12 cellular contexts compared by ENCODE assay signal in the genomic region with DNA sequence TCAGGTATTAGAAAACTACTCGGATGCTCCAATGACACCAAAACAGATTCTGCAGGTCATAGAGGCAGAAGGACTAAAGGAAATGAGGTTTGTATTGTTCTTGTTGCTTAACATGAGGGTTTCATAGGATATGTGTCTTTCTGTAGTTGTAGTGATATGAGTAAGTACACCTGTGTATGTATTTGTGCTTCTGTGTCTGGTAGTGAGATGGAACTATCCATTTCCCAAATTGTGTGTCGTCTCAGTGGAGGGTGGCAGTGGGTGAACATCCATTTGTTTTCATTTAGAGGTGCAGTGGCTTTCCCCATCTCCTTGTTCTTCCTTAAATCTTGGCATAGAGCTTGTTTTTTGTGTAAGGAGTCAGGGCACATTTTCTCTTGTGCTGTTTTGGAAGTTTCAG. TPM values are rescaled to one million over a fixed set of nuclear protein-coding genes. Genes with fewer than 3 reads are reported as not detected.
DNase-seq lines count a peak whose midpoint lies in the region; ATAC-seq and TF ChIP-seq lines count a peak whose summit lies in the region.
"Had no signal": no experiment of that assay in that cellular context is flagged by ENCODE, and none has a peak within 500 bp of the region (broad histone marks: within the 10 kb centered on the region; RNA-seq: fewer than 3 reads in every experiment).

No MANE protein-coding gene starts in this region.

- peaks cover 42% of the 10 kb centered on the region for H3K36me3 Mint-ChIP-seq in activated CD4-positive, alpha-beta T cell treated with anti-CD3 and anti-CD28 coated beads for 36 hours (ENCODE audit: low read depth)
- peaks cover 35% of the 10 kb centered on the region for H3K36me3 Mint-ChIP-seq in activated B cell treated with CpG ODN at 0.5 μM for 24 hours (ENCODE audit: low read depth)

- peak; percentile 60 for ATAC-seq in activated CD4-positive, alpha-beta T cell treated with anti-CD3 and anti-CD28 coated beads for 36 hours
- ATAC-seq in activated B cell treated with CpG ODN at 0.5 μM for 24 hours (ENCODE audit: low read depth) = no peak
- ATAC-seq: SK-N-SH treated with all-trans-retinoic acid at 6 μM for 48 hours had no signal

- peaks cover 74% of the 10 kb centered on the region for H3K4me1 Mint-ChIP-seq in activated CD4-positive, alpha-beta T cell treated with anti-CD3 and anti-CD28 coated beads for 36 hours
- H3K4me1 Mint-ChIP-seq in activated B cell treated with CpG ODN at 0.5 μM for 24 hours = peaks cover 79% of the 10 kb centered on the region

- no peaks in the 10 kb centered on the region for H3K27me3 Mint-ChIP-seq in activated CD4-positive, alpha-beta T cell treated with anti-CD3 and anti-CD28 coated beads for 36 hours
- no peaks in the 10 kb centered on the region for H3K27me3 Mint-ChIP-seq in activated B cell treated with CpG ODN at 0.5 μM for 24 hours

- H3K27ac Mint-ChIP-seq in activated CD4-positive, alpha-beta T cell treated with anti-CD3 and anti-CD28 coated beads for 36 hours = peak overlapping the region; percentile 49
- H3K27ac Mint-ChIP-seq in activated B cell treated with CpG ODN at 0.5 μM for 24 hours = peak overlapping the region; percentile 63

- TF ChIP-seq CTCF in HEK293 (tag by site-specific recombination; IDR thresholded peaks at IDR 0.05) (no peak), activated B cell treated with CpG ODN at 0.5 μM for 24 hours (IDR thresholded peaks at IDR 0.05) (no peak), right atrium auricular region (IDR thresholded peaks at IDR 0.05) (no peak)

- H3K36me3 ChIP-seq in HEK293 (ENCODE audit: control insufficient read depth in 2 of 2, insufficient read depth in 1 of 2, low read length in 2 of 2) (peaks cover 18 to 36% of the 10 kb centered on the region in 2 experiments; a peak in 2 of 3 replicates), rectal smooth muscle tissue (ENCODE audit: control insufficient read depth, insufficient read depth, low read length) (no peaks in the 10 kb centered on the region), right atrium auricular region (peaks cover 15% of the 10 kb centered on the region)

- H3K9me3 ChIP-seq in HEK293 (ENCODE audit: control insufficient read depth, insufficient read depth, low read depth, low read length) = no peaks in the 10 kb centered on the region
- no peaks in the 10 kb centered on the region for H3K9me3 ChIP-seq in right atrium auricular region

- no peaks in the 10 kb centered on the region for H3K9me3 Mint-ChIP-seq in activated CD4-positive, alpha-beta T cell treated with anti-CD3 and anti-CD28 coated beads for 36 hours (ENCODE audit: low read depth)
- H3K9me3 Mint-ChIP-seq in activated B cell treated with CpG ODN at 0.5 μM for 24 hours = no peaks in the 10 kb centered on the region

- no peak for DNase-seq in activated CD4-positive, alpha-beta T cell treated with anti-CD3 and anti-CD28 coated beads for 36 hours
- DNase-seq in activated CD4-positive, alpha-beta T cell treated with anti-CD3 and anti-CD28 coated beads, Interleukin-2, amount 50 U/mL, for 1 hour = no peak
- DNase-seq in activated B cell treated with CpG ODN at 0.5 μM for 24 hours (no peak), right atrium auricular region (ENCODE audit: low spot score) (no peak), AG20443 (ENCODE audit: low spot score) (no peak)
- DNase-seq in activated effector memory CD4-positive, alpha-beta T cell treated with anti-CD3 and anti-CD28 coated beads, Interleukin-2, amount 50 U/mL, for 16 hours = no peak
- DNase-seq: H7, NCI-H1105, NCI-H774 had no signal

- H3K27ac ChIP-seq in HEK293 (ENCODE audit: extremely low read depth, low read depth, low read length) (no peak overlapping the region), rectal smooth muscle tissue (ENCODE audit: low read depth, low read length) (peak overlapping the region; percentile 8), right atrium auricular region (no peak overlapping the region)

- H3K4me3 ChIP-seq in HEK293 (ENCODE audit: low read depth, low read length) (no peak overlapping the region), rectal smooth muscle tissue (ENCODE audit: low read length) (no peak overlapping the region), right atrium auricular region (no peak overlapping the region)

- POLR2A ChIA-PET in activated CD4-positive, alpha-beta T cell treated with anti-CD3 and anti-CD28 coated beads for 36 hours (lab: Charles Lee) = no interaction called here
- POLR2A ChIA-PET in HEK293 (lab: Yijun Ruan, JAX) (no interaction called here), activated B cell treated with CpG ODN at 0.5 μM for 24 hours (lab: Charles Lee) (interaction anchor here (0.7 to 3.6 kb wide), 2 partner anchors 8 to 19 kb away, joined by 3 to 35 read pairs; partner anchors contain the start of gene ASXL1)

- CTCF ChIA-PET in activated CD4-positive, alpha-beta T cell treated with anti-CD3 and anti-CD28 coated beads for 36 hours (lab: Charles Lee) = no interaction called here
- CTCF ChIA-PET in HEK293 (lab: Yijun Ruan, JAX) = no interaction called here
- CTCF ChIA-PET in activated B cell treated with CpG ODN at 0.5 μM for 24 hours (lab: Charles Lee) = no interaction called here

- intact Hi-C loops in activated CD4-positive, alpha-beta T cell treated with anti-CD3 and anti-CD28 coated beads for 36 hours (cut with DNase I, micrococcal nuclease) = loop anchor here (2.0 to 5.0 kb wide), 2 partner anchors 20 to 34 kb away; no protein-coding TSS in a partner anchor
- intact Hi-C loops in activated B cell treated with CpG ODN at 0.5 μM for 24 hours (cut with micrococcal nuclease) = no loop called here

- peaks cover 14% of the 10 kb centered on the region for H3K4me1 ChIP-seq in HEK293 (ENCODE audit: control insufficient read depth, insufficient read depth, low read length)
- H3K4me1 ChIP-seq in rectal smooth muscle tissue (ENCODE audit: control insufficient read depth, insufficient read depth, low read length) = peaks cover 9% of the 10 kb centered on the region
- peaks cover 0 to 62% of the 10 kb centered on the region in 2 donors for H3K4me1 ChIP-seq in right atrium auricular region

- H3K4me3 Mint-ChIP-seq in activated CD4-positive, alpha-beta T cell treated with anti-CD3 and anti-CD28 coated beads for 36 hours = no peak overlapping the region
- H3K4me3 Mint-ChIP-seq in activated B cell treated with CpG ODN at 0.5 μM for 24 hours = peak overlapping the region; percentile 2

- no peak overlapping the region for H3K9ac ChIP-seq in rectal smooth muscle tissue (ENCODE audit: low read length)

- no peaks in the 10 kb centered on the region for H3K27me3 ChIP-seq in rectal smooth muscle tissue (ENCODE audit: control insufficient read depth, insufficient read depth, low read length)
- H3K27me3 ChIP-seq in right atrium auricular region = no peaks in the 10 kb centered on the region

TF ChIP-seq in HEK293, 187 proteins besides CTCF, POLR2A, EP300 and RAD21:
- TF ChIP-seq ZNF600 (tag by site-specific recombination; IDR thresholded peaks at IDR 0.05) = peak; percentile 79
- TF ChIP-seq, protein P1, sequence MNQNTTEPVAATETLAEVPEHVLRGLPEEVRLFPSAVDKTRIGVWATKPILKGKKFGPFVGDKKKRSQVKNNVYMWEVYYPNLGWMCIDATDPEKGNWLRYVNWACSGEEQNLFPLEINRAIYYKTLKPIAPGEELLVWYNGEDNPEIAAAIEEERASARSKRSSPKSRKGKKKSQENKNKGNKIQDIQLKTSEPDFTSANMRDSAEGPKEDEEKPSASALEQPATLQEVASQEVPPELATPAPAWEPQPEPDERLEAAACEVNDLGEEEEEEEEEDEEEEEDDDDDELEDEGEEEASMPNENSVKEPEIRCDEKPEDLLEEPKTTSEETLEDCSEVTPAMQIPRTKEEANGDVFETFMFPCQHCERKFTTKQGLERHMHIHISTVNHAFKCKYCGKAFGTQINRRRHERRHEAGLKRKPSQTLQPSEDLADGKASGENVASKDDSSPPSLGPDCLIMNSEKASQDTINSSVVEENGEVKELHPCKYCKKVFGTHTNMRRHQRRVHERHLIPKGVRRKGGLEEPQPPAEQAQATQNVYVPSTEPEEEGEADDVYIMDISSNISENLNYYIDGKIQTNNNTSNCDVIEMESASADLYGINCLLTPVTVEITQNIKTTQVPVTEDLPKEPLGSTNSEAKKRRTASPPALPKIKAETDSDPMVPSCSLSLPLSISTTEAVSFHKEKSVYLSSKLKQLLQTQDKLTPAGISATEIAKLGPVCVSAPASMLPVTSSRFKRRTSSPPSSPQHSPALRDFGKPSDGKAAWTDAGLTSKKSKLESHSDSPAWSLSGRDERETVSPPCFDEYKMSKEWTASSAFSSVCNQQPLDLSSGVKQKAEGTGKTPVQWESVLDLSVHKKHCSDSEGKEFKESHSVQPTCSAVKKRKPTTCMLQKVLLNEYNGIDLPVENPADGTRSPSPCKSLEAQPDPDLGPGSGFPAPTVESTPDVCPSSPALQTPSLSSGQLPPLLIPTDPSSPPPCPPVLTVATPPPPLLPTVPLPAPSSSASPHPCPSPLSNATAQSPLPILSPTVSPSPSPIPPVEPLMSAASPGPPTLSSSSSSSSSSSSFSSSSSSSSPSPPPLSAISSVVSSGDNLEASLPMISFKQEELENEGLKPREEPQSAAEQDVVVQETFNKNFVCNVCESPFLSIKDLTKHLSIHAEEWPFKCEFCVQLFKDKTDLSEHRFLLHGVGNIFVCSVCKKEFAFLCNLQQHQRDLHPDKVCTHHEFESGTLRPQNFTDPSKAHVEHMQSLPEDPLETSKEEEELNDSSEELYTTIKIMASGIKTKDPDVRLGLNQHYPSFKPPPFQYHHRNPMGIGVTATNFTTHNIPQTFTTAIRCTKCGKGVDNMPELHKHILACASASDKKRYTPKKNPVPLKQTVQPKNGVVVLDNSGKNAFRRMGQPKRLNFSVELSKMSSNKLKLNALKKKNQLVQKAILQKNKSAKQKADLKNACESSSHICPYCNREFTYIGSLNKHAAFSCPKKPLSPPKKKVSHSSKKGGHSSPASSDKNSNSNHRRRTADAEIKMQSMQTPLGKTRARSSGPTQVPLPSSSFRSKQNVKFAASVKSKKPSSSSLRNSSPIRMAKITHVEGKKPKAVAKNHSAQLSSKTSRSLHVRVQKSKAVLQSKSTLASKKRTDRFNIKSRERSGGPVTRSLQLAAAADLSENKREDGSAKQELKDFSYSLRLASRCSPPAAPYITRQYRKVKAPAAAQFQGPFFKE (tag by site-specific recombination; IDR thresholded peaks at IDR 0.05; ENCODE audit: borderline replicate concordance) = no peak

RNA-seq across cellular contexts. Expression of gene ASXL1, which starts 8.2 kb away (rescaled TPM):
- 100 to 1,000 TPM; 129 to 141 TPM for total RNA-seq in activated CD4-positive, alpha-beta T cell treated with anti-CD3 and anti-CD28 coated beads for 36 hours
- total RNA-seq in activated B cell treated with CpG ODN at 0.5 μM for 24 hours (145 and 169 TPM in 2 replicates), right atrium auricular region (10 to 100 TPM; 15.9 to 30.5 TPM)
